ENCODE assay signal across 1 cellular context in genomic region chr2:42929577-42929984, GRCh38.
A peak's percentile ranks its signal among the peaks of the same experiment; 100 is the strongest.
TF ChIP-seq lines count a peak whose summit lies in the region.

No MANE protein-coding gene starts in this region.

TF ChIP-seq in HepG2, 621 proteins besides CTCF, POLR2A, EP300 and RAD21 (continued from another document and continues in another):
- TF ChIP-seq ZBTB39 (CRISPR knock-in tag; IDR thresholded peaks at IDR 0.05) (peak; percentile 83; the same call in 1 of the 2 replicates), NR2F2 (IDR thresholded peaks at IDR 0.05; ENCODE audit: borderline replicate concordance, low read depth) (no peak), ZNF446 (CRISPR knock-in tag; IDR thresholded peaks at IDR 0.05) (0 out of 2 replicates have a peak, but pooled peaks have one; percentile 44), ZNF687 (CRISPR knock-in tag; IDR thresholded peaks at IDR 0.05) (peak; percentile 86), ZNF784 (CRISPR knock-in tag; IDR thresholded peaks at IDR 0.05; ENCODE audit: borderline replicate concordance) (peak; percentile 83; the same call in 1 of the 2 replicates), ZBTB43 (CRISPR knock-in tag; conservative IDR thresholded peaks at IDR 0.05) (peak; percentile 4; the same call in 1 of the 2 replicates), CREBL2 (CRISPR knock-in tag; IDR thresholded peaks at IDR 0.05; ENCODE audit: borderline replicate concordance) (0 out of 2 replicates have a peak, but pooled peaks have one; percentile 40), ZNF225 (CRISPR knock-in tag; IDR thresholded peaks at IDR 0.05) (no peak), TRIM24 (CRISPR knock-in tag; IDR thresholded peaks at IDR 0.05) (no peak), ZNF274 (CRISPR knock-in tag; IDR thresholded peaks at IDR 0.05) (peak; percentile 88; the same call in 1 of the 2 replicates), GABPB1 (CRISPR knock-in tag; IDR thresholded peaks at IDR 0.05) (0 out of 2 replicates have a peak, but pooled peaks have one; percentile 8), TOE1 (CRISPR knock-in tag; IDR thresholded peaks at IDR 0.05) (no peak), FOXO1 (CRISPR knock-in tag; IDR thresholded peaks at IDR 0.05) (0 out of 2 replicates have a peak, but pooled peaks have one; percentile 8), TGIF2 (CRISPR knock-in tag; IDR thresholded peaks at IDR 0.05) (0 out of 2 replicates have a peak, but pooled peaks have one; percentile 14), ZNF44 (CRISPR knock-in tag; IDR thresholded peaks at IDR 0.05) (0 out of 2 replicates have a peak, but pooled peaks have one; percentile 40), ATF7-NPFF (CRISPR knock-in tag; IDR thresholded peaks at IDR 0.05; ENCODE audit: low read depth) (no peak), SIN3A (IDR thresholded peaks at IDR 0.05; ENCODE audit: borderline replicate concordance, low read depth, low read length) (0 out of 2 replicates have a peak, but pooled peaks have one; percentile 36), ZNF33A (CRISPR knock-in tag; IDR thresholded peaks at IDR 0.05; ENCODE audit: borderline replicate concordance) (no peak), GMEB1 (CRISPR knock-in tag; IDR thresholded peaks at IDR 0.05; ENCODE audit: borderline replicate concordance) (peak; percentile 47; the same call in 1 of the 2 replicates), RBFOX2 (IDR thresholded peaks at IDR 0.05; ENCODE audit: low read depth, low read length) (no peak), RARG (CRISPR knock-in tag; IDR thresholded peaks at IDR 0.05; ENCODE audit: low read depth) (no peak), TAF15 (IDR thresholded peaks at IDR 0.05; ENCODE audit: low read depth, low read length, poor library complexity, severe bottlenecking) (no peak), CCAR2 (optimal IDR thresholded peaks at IDR 0.05; ENCODE audit: low read depth, low read length) (no peak), ZNF337 (CRISPR knock-in tag; IDR thresholded peaks at IDR 0.05; ENCODE audit: borderline replicate concordance, low read depth) (peak; percentile 89; the same call in 1 of the 2 replicates), MLX (CRISPR knock-in tag; IDR thresholded peaks at IDR 0.05) (no peak), DDIT3 (CRISPR knock-in tag; IDR thresholded peaks at IDR 0.05) (no peak), ZFP36L1 (CRISPR knock-in tag; IDR thresholded peaks at IDR 0.05) (peak; percentile 2; the same call in 1 of the 2 replicates), GFI1 (CRISPR knock-in tag; IDR thresholded peaks at IDR 0.05; ENCODE audit: borderline replicate concordance) (peak; percentile 38), MTF2 (CRISPR knock-in tag; IDR thresholded peaks at IDR 0.05; ENCODE audit: borderline replicate concordance) (peak; percentile 70; the same call in 1 of the 2 replicates), ZBTB2 (CRISPR knock-in tag; IDR thresholded peaks at IDR 0.05; ENCODE audit: low read depth) (no peak), POLR2AphosphoS5 (IDR thresholded peaks at IDR 0.05; ENCODE audit: low read depth, low read length) (no peak), ZBTB49 (CRISPR knock-in tag; IDR thresholded peaks at IDR 0.05; ENCODE audit: borderline replicate concordance) (no peak), SIX1 (CRISPR knock-in tag; IDR thresholded peaks at IDR 0.05; ENCODE audit: borderline replicate concordance) (no peak), GLI4 (CRISPR knock-in tag; IDR thresholded peaks at IDR 0.05; ENCODE audit: borderline replicate concordance) (0 out of 2 replicates have a peak, but pooled peaks have one; percentile 73), ZNF619 (CRISPR knock-in tag; IDR thresholded peaks at IDR 0.05) (0 out of 2 replicates have a peak, but pooled peaks have one; percentile 20), ZNF883 (CRISPR knock-in tag; IDR thresholded peaks at IDR 0.05; ENCODE audit: not compliant biosample characterization) (peak; percentile 77), ZNF788 (CRISPR knock-in tag; IDR thresholded peaks at IDR 0.05; ENCODE audit: borderline replicate concordance) (0 out of 2 replicates have a peak, but pooled peaks have one; percentile 17), SUZ12 (IDR thresholded peaks at IDR 0.05; ENCODE audit: low read depth, low read length) (no peak), ZNF441 (CRISPR knock-in tag; IDR thresholded peaks at IDR 0.05; ENCODE audit: borderline replicate concordance) (0 out of 2 replicates have a peak, but pooled peaks have one; percentile 12), ZNF770 (CRISPR knock-in tag; IDR thresholded peaks at IDR 0.05) (peak; percentile 20; the same call in 1 of the 2 replicates)
